8 cellular contexts compared by ENCODE assay signal in genomic region chr9:125200216-125201047, GRCh38. TPM values are rescaled to one million over a fixed set of nuclear protein-coding genes. Genes with fewer than 3 reads are reported as not detected.
DNase-seq lines count a peak whose midpoint lies in the region; ATAC-seq and TF ChIP-seq lines count a peak whose summit lies in the region.

Gene RABEPK (plus strand): TSS chr9:125200542. CDS start chr9:125203014, 2,472 bp downstream.

- peak; percentile 97 for ATAC-seq in HG02588 (IDR thresholded peaks at IDR 0.05; ENCODE audit: unreplicated experiment)

- TF ChIP-seq POLR2A in ovary (IDR thresholded peaks at IDR 0.05) (peak; percentile 67), thyroid gland (IDR thresholded peaks at IDR 0.05) (peak in 1 of 2 donors; percentile 91)

- DNase-seq in NCI-H1092 (lab: John Stamatoyannopoulos, UW) (peak; percentile 86), SKM-1 treated with dmso at 0.1 percent for 144 hours (lab: John Stamatoyannopoulos, UW; ENCODE audit: unreplicated experiment) (peak; percentile 78), head of caudate nucleus (peak; percentile 81 to 96 (median 93)), ovary (peak; percentile 92 to 95 (median 94)), thyroid gland (peak; percentile 93 to 95)
- DNase-seq in activated naive CD8-positive, alpha-beta T cell treated with anti-CD3 and anti-CD28 coated beads for 36 hours: peak; percentile 94

- H3K27ac ChIP-seq in ovary: peak within 1 kb of the TSS; percentile 6 to 74
- peak within 1 kb of the TSS; percentile 82 to 95 (median 83) for H3K27ac ChIP-seq in thyroid gland

- H3K9me3 Mint-ChIP-seq in activated naive CD8-positive, alpha-beta T cell treated with anti-CD3 and anti-CD28 coated beads for 36 hours: peaks cover 2% of the 10 kb centered on the region

- peaks cover 31% of the 10 kb centered on the region for H3K4me1 Mint-ChIP-seq in activated naive CD8-positive, alpha-beta T cell treated with anti-CD3 and anti-CD28 coated beads for 36 hours

- H3K4me1 ChIP-seq in ovary (ENCODE audit: insufficient read depth) (no peaks in the 10 kb centered on the region), thyroid gland (peaks cover 5 to 10% of the 10 kb centered on the region in 2 donors)

- 0 to 1% (median 1%) methylated on average over 51 of the region's 51 CpGs for WGBS in ovary, 3 donors
- WGBS in thyroid gland, 2 donors: 0 to 1% methylated on average over 16 to 25 of the region's 51 CpGs

- no peaks in the 10 kb centered on the region for H3K9me3 ChIP-seq in ovary
- H3K9me3 ChIP-seq in thyroid gland: no peaks in the 10 kb centered on the region

- H3K27me3 ChIP-seq in ovary: no peaks in the 10 kb centered on the region
- H3K27me3 ChIP-seq in thyroid gland: no peaks in the 10 kb centered on the region

- TF ChIP-seq EP300 in ovary (IDR thresholded peaks at IDR 0.05): peak; percentile 12

- H3K36me3 ChIP-seq in ovary: no peaks in the 10 kb centered on the region
- no peaks in the 10 kb centered on the region for H3K36me3 ChIP-seq in thyroid gland

- H3K4me3 Mint-ChIP-seq in activated naive CD8-positive, alpha-beta T cell treated with anti-CD3 and anti-CD28 coated beads for 36 hours: peak within 1 kb of the TSS; percentile 96

- H3K27me3 Mint-ChIP-seq in activated naive CD8-positive, alpha-beta T cell treated with anti-CD3 and anti-CD28 coated beads for 36 hours: no peaks in the 10 kb centered on the region

- H3K4me3 ChIP-seq in GM08714 (ENCODE audit: low read length) (peak within 1 kb of the TSS; percentile 89), ovary (peak within 1 kb of the TSS; percentile 40), thyroid gland (replicated peaks in 1 of 3) (peak within 1 kb of the TSS; percentile 24 to 75 (median 47))

- intact Hi-C loops in head of caudate nucleus (cut with DNase I) (no loop called here), ovary (cut with DNase I) (no loop called here), thyroid gland (cut with DNase I) (loop anchor here (5.0 kb wide), 1 partner anchor 42 kb away; the partner anchor contains the start of gene HSPA5)

- peak within 1 kb of the TSS; percentile 90 for H3K27ac Mint-ChIP-seq in activated naive CD8-positive, alpha-beta T cell treated with anti-CD3 and anti-CD28 coated beads for 36 hours

- peaks cover 15% of the 10 kb centered on the region for H3K36me3 Mint-ChIP-seq in activated naive CD8-positive, alpha-beta T cell treated with anti-CD3 and anti-CD28 coated beads for 36 hours

- no peak for TF ChIP-seq CTCF in ovary (IDR thresholded peaks at IDR 0.05)
- no peak for TF ChIP-seq CTCF in thyroid gland (IDR thresholded peaks at IDR 0.05)

RNA-seq across cellular contexts. Expression of gene RABEPK, which starts in this region (rescaled TPM):
- total RNA-seq in activated naive CD8-positive, alpha-beta T cell treated with anti-CD3 and anti-CD28 coated beads for 36 hours: 10 to 100 TPM; 41.1 to 41.6 TPM
- 10 to 100 TPM in 4 of 7 donors, 1 to 10 TPM in 3; 7.7 to 24.4 (median 13.8) TPM for total RNA-seq in ovary
- polyA plus RNA-seq in ovary: 10 to 100 TPM; 15.0 to 21.3 TPM
- 10 to 100 TPM; 11.0 to 17.3 (median 15.4) TPM for total RNA-seq in thyroid gland

Comparison
In these comparisons a context has a peak if more than half of its experiments do, and no peak if none do; other contexts are left out.
1. Peak in every context shown above with its lines: DNase-seq, ATAC-seq, H3K4me3 ChIP-seq and H3K27ac ChIP-seq.